8 cellular contexts compared by ENCODE assay signal in the genomic region with DNA sequence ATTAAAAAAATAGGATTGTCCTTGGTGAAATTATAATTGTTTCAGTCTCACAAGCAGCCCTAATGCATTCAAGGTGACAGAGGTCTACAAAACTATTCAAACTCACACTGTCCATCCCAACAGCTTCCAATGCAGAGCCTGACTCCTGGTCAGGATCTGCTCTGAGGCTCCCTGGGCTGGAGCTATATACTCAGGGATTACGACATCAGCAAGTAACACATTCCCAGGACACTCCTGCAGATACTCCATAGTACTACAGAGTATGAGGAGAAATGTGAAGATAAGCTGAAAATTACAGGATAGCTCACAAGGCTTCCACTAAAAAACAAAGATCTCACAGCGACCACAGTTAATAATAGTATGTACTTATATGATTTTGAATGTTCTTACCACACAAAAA.
"Had no signal": no experiment of that assay in that cellular context is flagged by ENCODE, and none has a peak within 500 bp of the region (broad histone marks: within the 10 kb centered on the region; RNA-seq: fewer than 3 reads in every experiment).

No MANE protein-coding gene starts in this region.

- H3K4me2 ChIP-seq: GM23338 had no signal

- DNase-seq: H9, HCEC 1CT, KG1 had no signal

- H3K4me3 ChIP-seq: GM23338, K562 had no signal

- FAIRE-seq: H1, H54, K562 had no signal

- H3K27ac ChIP-seq: HL-60 had no signal

- ATAC-seq: GM23338, K562 had no signal

- H2AFZ ChIP-seq: GM23338 had no signal
